Comparison of ENCODE assay signal across 2 cellular contexts in genomic region chr1:12565966-12566352, GRCh38.
TF ChIP-seq lines count a peak whose summit lies in the region.

No MANE protein-coding gene starts in this region.

TF ChIP-seq in HCT116, 20 proteins besides CTCF, POLR2A, EP300 and RAD21:
- TF ChIP-seq POLR2AphosphoS5 (IDR thresholded peaks at IDR 0.05; ENCODE audit: low read depth, low read length): no peak
- no peak for TF ChIP-seq YY1 (IDR thresholded peaks at IDR 0.05; ENCODE audit: extremely low read depth, insufficient replicate concordance, low read depth, low read length)
- no peak for TF ChIP-seq CEBPB (IDR thresholded peaks at IDR 0.05; ENCODE audit: low read depth)
- no peak for TF ChIP-seq ZBTB33 (IDR thresholded peaks at IDR 0.05; ENCODE audit: extremely low read depth, insufficient replicate concordance, low read length)
- TF ChIP-seq TCF7L2 (IDR thresholded peaks at IDR 0.05; ENCODE audit: borderline replicate concordance, extremely low read depth, insufficient read depth, insufficient read length): no peak
- no peak for TF ChIP-seq ATF3 (IDR thresholded peaks at IDR 0.05)
- no peak for TF ChIP-seq EZH2 (IDR thresholded peaks at IDR 0.05)
- no peak for TF ChIP-seq EZH2phosphoT487 (IDR thresholded peaks at IDR 0.05; ENCODE audit: borderline replicate concordance)
- TF ChIP-seq ZNF274 (IDR thresholded peaks at IDR 0.05; ENCODE audit: low read depth, low read length): no peak
- no peak for TF ChIP-seq ELF1 (IDR thresholded peaks at IDR 0.05; ENCODE audit: borderline replicate concordance, low read depth)
- TF ChIP-seq SRF (IDR thresholded peaks at IDR 0.05; ENCODE audit: low read depth): no peak
- no peak for TF ChIP-seq SP1 (IDR thresholded peaks at IDR 0.05; ENCODE audit: low read depth)
- TF ChIP-seq JUND (IDR thresholded peaks at IDR 0.05): no peak
- no peak for TF ChIP-seq ZFX (IDR thresholded peaks at IDR 0.05)
- TF ChIP-seq FOSL1 (IDR thresholded peaks at IDR 0.05; ENCODE audit: low read depth): no peak

TF ChIP-seq in H1, 55 proteins besides CTCF, POLR2A, EP300 and RAD21:
- TF ChIP-seq ZNF274 (IDR thresholded peaks at IDR 0.05; ENCODE audit: borderline replicate concordance, extremely low read depth, low read length): no peak
- peak; percentile 92 for TF ChIP-seq RFX5 (IDR thresholded peaks at IDR 0.05; ENCODE audit: borderline replicate concordance, low read depth, low read length)
- TF ChIP-seq USF2 (IDR thresholded peaks at IDR 0.05; ENCODE audit: low read length): peak; percentile 40; the same call in 1 of the 2 replicates
- TF ChIP-seq CTBP2 (IDR thresholded peaks at IDR 0.05; ENCODE audit: borderline replicate concordance, insufficient read depth, insufficient read length, low read length): no peak
- TF ChIP-seq YY1 (IDR thresholded peaks at IDR 0.05; ENCODE audit: low read depth, low read length): no peak
- no peak for TF ChIP-seq SUZ12 (IDR thresholded peaks at IDR 0.05; ENCODE audit: low read length)
- no peak for TF ChIP-seq BACH1 (IDR thresholded peaks at IDR 0.05; ENCODE audit: low read length)
- no peak for TF ChIP-seq EZH2 (IDR thresholded peaks at IDR 0.05; ENCODE audit: low read depth, low read length, severe bottlenecking)
- TF ChIP-seq JUN (IDR thresholded peaks at IDR 0.05; ENCODE audit: low read depth, low read length): no peak
- no peak for TF ChIP-seq CBX5 (IDR thresholded peaks at IDR 0.05; ENCODE audit: low read depth, low read length)
- no peak for TF ChIP-seq RXRA (IDR thresholded peaks at IDR 0.05; ENCODE audit: insufficient read depth, low read depth, low read length)
- TF ChIP-seq SIX5 (IDR thresholded peaks at IDR 0.05; ENCODE audit: low read depth, low read length): no peak
- no peak for TF ChIP-seq SIN3A (conservative IDR thresholded peaks at IDR 0.05 in 1 of 2, IDR thresholded peaks at IDR 0.05 in 1 of 2; ENCODE audit: low read depth in 1 of 2, low read length in 2 of 2)
- TF ChIP-seq POLR2AphosphoS5 (IDR thresholded peaks at IDR 0.05; ENCODE audit: low read depth, low read length): no peak
- TF ChIP-seq TEAD4 (IDR thresholded peaks at IDR 0.05; ENCODE audit: low read depth, low read length): no peak
- no peak for TF ChIP-seq GABPA (IDR thresholded peaks at IDR 0.05; ENCODE audit: borderline replicate concordance, insufficient read depth, low read length)
